13 cellular contexts compared by ENCODE assay signal in the genomic region with DNA sequence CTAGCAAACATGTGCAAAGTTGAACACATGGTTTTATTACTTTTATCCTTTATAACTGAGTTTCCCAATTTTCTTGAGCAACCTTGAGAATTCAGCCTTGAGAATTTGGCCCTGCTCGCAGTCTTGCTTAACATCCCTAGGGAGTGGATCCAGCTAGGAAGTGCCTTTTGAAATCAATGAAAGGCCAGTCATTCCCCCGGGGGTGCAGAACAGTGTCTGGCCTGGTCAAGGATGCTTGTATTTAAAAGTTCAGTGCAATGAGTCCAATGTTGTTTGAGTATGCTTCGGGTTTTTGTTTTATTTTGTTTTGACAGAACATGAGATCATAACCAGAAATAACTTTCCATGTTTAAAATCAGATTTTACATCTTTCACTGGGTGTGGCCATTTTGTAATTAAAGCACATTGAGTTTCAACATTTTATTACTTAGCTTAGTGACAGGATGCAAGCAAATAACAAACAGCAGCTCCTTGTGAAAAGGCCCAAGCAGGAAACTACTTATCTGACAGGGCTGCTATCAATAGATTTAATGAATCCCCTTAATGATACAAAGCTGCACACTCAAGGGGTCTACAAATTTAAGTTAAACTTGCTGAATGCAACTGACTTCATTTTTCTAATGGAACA. TPM values are rescaled to one million over a fixed set of nuclear protein-coding genes. Genes with fewer than 3 reads are reported as not detected.
DNase-seq lines count a peak whose midpoint lies in the region; ATAC-seq, FAIRE-seq and TF ChIP-seq lines count a peak whose summit lies in the region.
"Had no signal": no experiment of that assay in that cellular context is flagged by ENCODE, and none has a peak within 500 bp of the region (broad histone marks: within the 10 kb centered on the region; RNA-seq: fewer than 3 reads in every experiment).

No MANE protein-coding gene starts in this region.

- no TSS peak for BruUV-seq in endothelial cell of umbilical vein (replicated peaks; lab: Mats Ljungman, UMichigan)
- BruUV-seq in Caco-2 (replicated peaks; lab: Mats Ljungman, UMichigan): no TSS peak

- peaks cover 20 to 27% of the 10 kb centered on the region in 2 experiments for H3K36me3 ChIP-seq in endothelial cell of umbilical vein (ENCODE audit: control insufficient read depth in 2 of 2, extremely low read depth in 1 of 2, insufficient read depth in 2 of 2, low read length in 2 of 2)
- peaks cover 0 to 16% of the 10 kb centered on the region in 2 donors for H3K36me3 ChIP-seq in lung (ENCODE audit: control insufficient read depth in 2 of 2, insufficient read depth in 2 of 2, low read length in 2 of 2)
- H3K36me3 ChIP-seq in thoracic aorta: no peaks in the 10 kb centered on the region
- H3K36me3 ChIP-seq in Caco-2 (ENCODE audit: control insufficient read depth, insufficient read depth, low read length): no peaks in the 10 kb centered on the region

- peaks cover 74% of the 10 kb centered on the region for H3K79me2 ChIP-seq in endothelial cell of umbilical vein (ENCODE audit: control insufficient read depth, insufficient read depth, low read length)

- no peak overlapping the region for H3K4me2 ChIP-seq in endothelial cell of umbilical vein (ENCODE audit: insufficient read depth, low read length)

- TF ChIP-seq POLR2A in endothelial cell of umbilical vein (IDR thresholded peaks at IDR 0.05; ENCODE audit: low read depth, low read length): no peak

- DNase-seq in LNCaP clone FGC (ENCODE audit: low read depth): peak; percentile 55
- peak; percentile 37 for DNase-seq in endothelial cell of umbilical vein (ENCODE audit: low read depth, low spot score)
- DNase-seq in lung (ENCODE audit: low spot score): peak; percentile 51
- DNase-seq in thoracic aorta (ENCODE audit: low spot score): no peak
- DNase-seq in NCI-H82 treated with DMSO at 0.1 percent for 48 hours (lab: John Stamatoyannopoulos, UW; ENCODE audit: unreplicated experiment): no peak
- no peak for DNase-seq in Caco-2
- DNase-seq in stimulated activated CD4-positive, alpha-beta T cell treated with anti-CD3 and anti-CD28 coated beads, Interleukin-15, amount 100 ng/mL, for 24 hours: no peak
- DNase-seq: hippocampal formation, NCI-H82, occipital lobe had no signal

- H3K4me3 ChIP-seq in LNCaP clone FGC (ENCODE audit: low read depth, low read length) (no peak overlapping the region), endothelial cell of umbilical vein (replicated peaks in 1 of 3; ENCODE audit: insufficient read depth in 1 of 3, low read depth in 1 of 3, low read length in 3 of 3) (no peak overlapping the region), lung (no peak overlapping the region), thoracic aorta (no peak overlapping the region), Caco-2 (ENCODE audit: low read depth, low read length) (no peak overlapping the region)

- no peaks in the 10 kb centered on the region for H3K36me3 Mint-ChIP-seq in Caco-2 (ENCODE audit: insufficient read depth, unreplicated experiment)
- H3K36me3 Mint-ChIP-seq: activated naive CD8-positive, alpha-beta T cell had no signal

- no peak for FAIRE-seq in endothelial cell of umbilical vein (lab: Jason Lieb, UNC)
- FAIRE-seq: TTC549 had no signal

- no peak overlapping the region for H3K27ac Mint-ChIP-seq in Caco-2 (ENCODE audit: unreplicated experiment)
- H3K27ac Mint-ChIP-seq: activated naive CD8-positive, alpha-beta T cell had no signal

- no peaks in the 10 kb centered on the region for H3K9me3 Mint-ChIP-seq in Caco-2 (ENCODE audit: unreplicated experiment)

- peaks cover 52% of the 10 kb centered on the region for H3K4me1 ChIP-seq in endothelial cell of umbilical vein (ENCODE audit: control insufficient read depth, extremely low read depth, insufficient read depth, low read length)
- peaks cover 0 to 25% of the 10 kb centered on the region in 2 donors for H3K4me1 ChIP-seq in lung (ENCODE audit: control insufficient read depth in 2 of 2, insufficient read depth in 2 of 2, low read length in 2 of 2)
- H3K4me1 ChIP-seq in thoracic aorta (ENCODE audit: control insufficient read depth in 1 of 2, low read depth in 2 of 2): no peaks in the 10 kb centered on the region
- peaks cover 3% of the 10 kb centered on the region; the same call in 1 of the 2 replicates for H3K4me1 ChIP-seq in Caco-2

- H3K27ac ChIP-seq in endothelial cell of umbilical vein (ENCODE audit: insufficient read depth, low read depth, low read length) (peak overlapping the region; percentile 12), lung (ENCODE audit: low read depth in 1 of 2, low read length in 1 of 2) (peak overlapping the region in 1 of 2 donors; percentile 78), thoracic aorta (no peak overlapping the region)

- intact Hi-C loops in endothelial cell of umbilical vein (cut with micrococcal nuclease): no loop called here
- intact Hi-C loops in Caco-2 (cut with micrococcal nuclease; ENCODE audit: unreplicated experiment): no loop called here

- H3K27me3 ChIP-seq in endothelial cell of umbilical vein (ENCODE audit: control insufficient read depth in 2 of 2, insufficient read depth in 2 of 2, low read length in 2 of 2) (no peaks in the 10 kb centered on the region), lung (ENCODE audit: control insufficient read depth, insufficient read depth) (no peaks in the 10 kb centered on the region), thoracic aorta (replicated peaks; ENCODE audit: insufficient read depth) (no peaks in the 10 kb centered on the region), Caco-2 (replicated peaks; ENCODE audit: control insufficient read depth, insufficient read depth, low read length) (no peaks in the 10 kb centered on the region)

- H3K4me1 Mint-ChIP-seq in Caco-2 (ENCODE audit: low read depth, unreplicated experiment): no peaks in the 10 kb centered on the region

- peak; percentile 76 for ATAC-seq in lung (ENCODE audit: insufficient read depth, low FRiP score)
- ATAC-seq in thoracic aorta (ENCODE audit: insufficient number of reproducible peaks, low FRiP score, low read depth): peak; percentile 34
- ATAC-seq in HG03175 (IDR thresholded peaks at IDR 0.05; ENCODE audit: unreplicated experiment): no peak

- H3K9me1 ChIP-seq in endothelial cell of umbilical vein (replicated peaks; ENCODE audit: control insufficient read depth, extremely low read depth, insufficient read depth, low read length): no peaks in the 10 kb centered on the region

- POLR2A ChIA-PET in endothelial cell of umbilical vein (lab: Charles Lee): no interaction called here
- POLR2A ChIA-PET in Caco-2 (lab: Charles Lee): no interaction called here

- WGBS in lung, 2 donors: 30 to 48% methylated on average over 3 of the region's 3 CpGs

- no peak for TF ChIP-seq CTCF in LNCaP clone FGC (IDR thresholded peaks at IDR 0.05; ENCODE audit: control insufficient read depth, extremely low read depth, insufficient read depth)
- TF ChIP-seq CTCF in endothelial cell of umbilical vein (IDR thresholded peaks at IDR 0.05; ENCODE audit: extremely low read depth in 1 of 2, insufficient read depth in 1 of 2, low read depth in 1 of 2, low read length in 2 of 2): no peak
- TF ChIP-seq CTCF in lung (IDR thresholded peaks at IDR 0.05; ENCODE audit: control extremely low read depth, extremely low read depth): no peak
- TF ChIP-seq CTCF in thoracic aorta (IDR thresholded peaks at IDR 0.05): no peak
- no peak for TF ChIP-seq CTCF in Caco-2 (IDR thresholded peaks at IDR 0.05; ENCODE audit: insufficient read depth in 1 of 2, low read depth in 1 of 2, low read length in 1 of 2, severe bottlenecking in 1 of 2, unreplicated experiment in 1 of 2)

- H4K20me1 ChIP-seq in endothelial cell of umbilical vein (replicated peaks; ENCODE audit: control insufficient read depth, extremely low read depth, insufficient read depth, low read length): no peaks in the 10 kb centered on the region

- no peak overlapping the region for H3K4me3 Mint-ChIP-seq in Caco-2 (ENCODE audit: unreplicated experiment)
- H3K4me3 Mint-ChIP-seq: activated naive CD8-positive, alpha-beta T cell had no signal

- H2AFZ ChIP-seq in endothelial cell of umbilical vein (ENCODE audit: low read depth, low read length): no peak overlapping the region

- no peaks in the 10 kb centered on the region for H3K27me3 Mint-ChIP-seq in Caco-2 (ENCODE audit: insufficient read depth, unreplicated experiment)

- CTCF ChIA-PET in endothelial cell of umbilical vein (lab: Charles Lee): interaction anchor here (1.1 to 2.7 kb wide), 5 partner anchors 8 to 182 kb away, joined by 3 to 7 read pairs (median 4); no protein-coding TSS in a partner anchor
- CTCF ChIA-PET in Caco-2 (lab: Charles Lee): no interaction called here

- no peak overlapping the region for H3K9ac ChIP-seq in endothelial cell of umbilical vein (replicated peaks; ENCODE audit: extremely low read depth, insufficient read depth, low read length)

- H3K9me3 ChIP-seq in endothelial cell of umbilical vein (replicated peaks; ENCODE audit: control insufficient read depth, insufficient read depth, low read length) (no peaks in the 10 kb centered on the region), lung (ENCODE audit: control insufficient read depth in 2 of 2, insufficient read depth in 1 of 2, low read length in 1 of 2) (no peaks in the 10 kb centered on the region), thoracic aorta (no peaks in the 10 kb centered on the region), Caco-2 (no peaks in the 10 kb centered on the region)

- dilution Hi-C loops in endothelial cell of umbilical vein (cut with MboI; ENCODE audit: extremely low pct_ligation_motif_present, low sequenced_read_pairs): no loop called here

TF ChIP-seq in endothelial cell of umbilical vein, 7 proteins besides CTCF, POLR2A, EP300 and RAD21 (continues in another document):
- TF ChIP-seq POLR2AphosphoS5 (IDR thresholded peaks at IDR 0.05; ENCODE audit: insufficient read depth, low read depth, low read length) (no peak), MYC (IDR thresholded peaks at IDR 0.05; ENCODE audit: low read depth, low read length) (no peak), FOS (IDR thresholded peaks at IDR 0.05; ENCODE audit: borderline replicate concordance, insufficient read depth, low read length) (no peak), EZH2 (IDR thresholded peaks at IDR 0.05; ENCODE audit: borderline replicate concordance, low read depth, low read length, severe bottlenecking) (no peak)

RNA-seq across cellular contexts. Expression of a gene that starts 16.8 kb away (rescaled TPM):
- total RNA-seq in endothelial cell of umbilical vein: 137 and 140 TPM in 2 replicates
- polyA plus RNA-seq in endothelial cell of umbilical vein: 40.2 and 52.6 TPM in 2 replicates
- 77.1 and 91.5 TPM in 2 replicates for polyA plus RNA-seq in endothelial cell of umbilical vein (2011; cell fraction: cytosol; rRNA removed)
- 207 and 208 TPM in 2 replicates for polyA plus RNA-seq in endothelial cell of umbilical vein (2011; cell fraction: nucleus; rRNA removed)
- polyA plus RNA-seq in endothelial cell of umbilical vein (2012): 134 and 174 TPM in 2 replicates
- polyA minus RNA-seq in endothelial cell of umbilical vein: 100 and 108 TPM in 2 replicates
- polyA minus RNA-seq in endothelial cell of umbilical vein (2011; cell fraction: cytosol; rRNA and poly(A)+ RNA removed): 1.3 TPM
- polyA minus RNA-seq in endothelial cell of umbilical vein (2011; cell fraction: nucleus; rRNA and poly(A)+ RNA removed): 278 and 328 TPM in 2 replicates
- 10 to 100 TPM; 27.3 to 32.2 TPM for total RNA-seq in lung
- polyA plus RNA-seq in lung: 10 to 100 TPM; 10.5 to 16.7 TPM
- 10 to 100 TPM; 23.3 to 24.1 TPM for total RNA-seq in thoracic aorta
- 0.28 TPM in 1 of 2 replicates, not detected in the other for total RNA-seq in Caco-2 (2022)

Comparison
In these comparisons a context has a peak if more than half of its experiments do, and no peak if none do; other contexts are left out.
1. DNase-seq: peak in LNCaP clone FGC (single experiment), endothelial cell of umbilical vein (single experiment) and lung (single experiment); none in thoracic aorta (single experiment), NCI-H82 treated with DMSO at 0.1 percent for 48 hours (single experiment), Caco-2 (0 of 2) and stimulated activated CD4-positive, alpha-beta T cell treated with anti-CD3 and anti-CD28 coated beads, Interleukin-15, amount 100 ng/mL, for 24 hours (single experiment).
2. RNA of a gene that starts 16.8 kb away (total RNA-seq): 137 to 140 TPM in endothelial cell of umbilical vein, 27.3 to 32.2 TPM in lung and 23.3 to 24.1 TPM in thoracic aorta; 0.28 TPM in Caco-2; every median in the first group is over 10 times any median in the second.